10 cellular contexts compared by ENCODE assay signal in the genomic region with DNA sequence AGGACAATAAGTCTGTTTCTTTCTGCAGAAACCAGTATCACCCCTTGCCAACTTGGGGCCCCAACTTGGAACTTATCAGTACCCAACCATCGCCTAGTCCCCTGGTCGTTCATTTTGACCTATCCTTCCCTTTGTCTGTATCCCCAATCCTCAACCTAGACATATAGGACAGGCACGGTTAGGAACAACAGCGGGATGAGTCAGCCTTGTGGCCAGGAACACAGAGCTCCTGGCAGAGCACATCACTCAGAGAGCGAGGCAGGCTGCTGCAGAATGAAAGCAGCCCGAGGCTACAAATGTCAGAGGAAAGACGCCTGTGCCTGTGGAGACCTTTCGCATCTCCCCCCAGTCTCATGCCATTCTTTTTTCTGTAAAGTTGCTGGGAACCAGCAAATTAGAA. TPM values are rescaled to one million over a fixed set of nuclear protein-coding genes. Genes with fewer than 3 reads are reported as not detected.
DNase-seq lines count a peak whose midpoint lies in the region; ATAC-seq, FAIRE-seq and TF ChIP-seq lines count a peak whose summit lies in the region.
"Had no signal": no experiment of that assay in that cellular context is flagged by ENCODE, and none has a peak within 500 bp of the region (broad histone marks: within the 10 kb centered on the region; RNA-seq: fewer than 3 reads in every experiment).

No MANE protein-coding gene starts in this region.

- peak; percentile 80 for FAIRE-seq in RCC 7860 (lab: Jason Lieb, UNC)

- H3K4me1 Mint-ChIP-seq in nephron progenitor cell, result peaks cover 26% of the 10 kb centered on the region
- H3K4me1 Mint-ChIP-seq in activated CD8-positive, alpha-beta T cell treated with anti-CD3 and anti-CD28 coated beads for 36 hours (ENCODE audit: low read depth), result peaks cover 9% of the 10 kb centered on the region

- H3K27me3 ChIP-seq in WERI-Rb-1 (ENCODE audit: insufficient read depth, low read depth, severe bottlenecking), result no peaks in the 10 kb centered on the region

- H3K27ac ChIP-seq in WERI-Rb-1, result no peak overlapping the region
- H3K27ac ChIP-seq: KMS-11, VCaP had no signal

- no peaks in the 10 kb centered on the region for H3K4me1 ChIP-seq in mucosa of descending colon (ENCODE audit: low read depth)

- H3K4me3 ChIP-seq in mucosa of descending colon (no peak overlapping the region), WERI-Rb-1 (ENCODE audit: low read depth, low read length) (no peak overlapping the region)

- no peaks in the 10 kb centered on the region for H3K9me3 ChIP-seq in mucosa of descending colon
- H3K9me3 ChIP-seq in WERI-Rb-1 (ENCODE audit: severe bottlenecking), result no peaks in the 10 kb centered on the region

- no peak overlapping the region for H3K27ac Mint-ChIP-seq in nephron progenitor cell
- no peak overlapping the region for H3K27ac Mint-ChIP-seq in activated CD8-positive, alpha-beta T cell treated with anti-CD3 and anti-CD28 coated beads for 36 hours

- no peaks in the 10 kb centered on the region for H3K36me3 ChIP-seq in mucosa of descending colon (ENCODE audit: low read depth)
- H3K36me3 ChIP-seq in WERI-Rb-1, result no peaks in the 10 kb centered on the region

- TF ChIP-seq CTCF in mucosa of descending colon (IDR thresholded peaks at IDR 0.05), result no peak
- TF ChIP-seq CTCF in WERI-Rb-1 (IDR thresholded peaks at IDR 0.05; ENCODE audit: low read depth, low read length), result no peak
- TF ChIP-seq CTCF in nephron progenitor cell (IDR thresholded peaks at IDR 0.05), result no peak
- TF ChIP-seq CTCF in activated CD8-positive, alpha-beta T cell treated with anti-CD3 and anti-CD28 coated beads for 36 hours (IDR thresholded peaks at IDR 0.05), result no peak

- DNase-seq in AG20443 (ENCODE audit: low spot score) (peak; percentile 84), RCC 7860 (ENCODE audit: low spot score) (peak; percentile 77), mucosa of descending colon (no peak), WERI-Rb-1 (no peak), nephron progenitor cell (no peak)
- DNase-seq in activated CD8-positive, alpha-beta T cell treated with anti-CD3 and anti-CD28 coated beads for 36 hours, result no peak

- peaks cover 7% of the 10 kb centered on the region for H3K27me3 Mint-ChIP-seq in nephron progenitor cell (ENCODE audit: low read depth, poor library complexity)
- peaks cover 7% of the 10 kb centered on the region for H3K27me3 Mint-ChIP-seq in activated CD8-positive, alpha-beta T cell treated with anti-CD3 and anti-CD28 coated beads for 36 hours

- CTCF ChIA-PET in activated CD8-positive, alpha-beta T cell treated with anti-CD3 and anti-CD28 coated beads for 36 hours (lab: Charles Lee), result no interaction called here

- ATAC-seq in esophagus mucosa (peak; percentile 75), mucosa of descending colon (peak; percentile 29), HG03196 (IDR thresholded peaks at IDR 0.05; ENCODE audit: unreplicated experiment) (no peak)
- no peak for ATAC-seq in activated CD8-positive, alpha-beta T cell treated with anti-CD3 and anti-CD28 coated beads for 36 hours

- no peak overlapping the region for H3K4me3 Mint-ChIP-seq in nephron progenitor cell
- no peak overlapping the region for H3K4me3 Mint-ChIP-seq in activated CD8-positive, alpha-beta T cell treated with anti-CD3 and anti-CD28 coated beads for 36 hours

- POLR2A ChIA-PET in activated CD8-positive, alpha-beta T cell treated with anti-CD3 and anti-CD28 coated beads for 36 hours (lab: Charles Lee), result no interaction called here

- H3K36me3 Mint-ChIP-seq in nephron progenitor cell (ENCODE audit: low read depth), result no peaks in the 10 kb centered on the region
- H3K36me3 Mint-ChIP-seq in activated CD8-positive, alpha-beta T cell treated with anti-CD3 and anti-CD28 coated beads for 36 hours (ENCODE audit: low read depth), result no peaks in the 10 kb centered on the region

- intact Hi-C loops in mucosa of descending colon (cut with DNase I, micrococcal nuclease), result no loop called here
- intact Hi-C loops in activated CD8-positive, alpha-beta T cell treated with anti-CD3 and anti-CD28 coated beads for 36 hours (cut with micrococcal nuclease), result no loop called here

- H3K9me3 Mint-ChIP-seq in nephron progenitor cell, result no peaks in the 10 kb centered on the region
- no peaks in the 10 kb centered on the region for H3K9me3 Mint-ChIP-seq in activated CD8-positive, alpha-beta T cell treated with anti-CD3 and anti-CD28 coated beads for 36 hours

RNA-seq across cellular contexts. Expression of a gene that starts 14.6 kb away (rescaled TPM):
- 21.2 TPM for total RNA-seq in esophagus mucosa
- total RNA-seq in mucosa of descending colon, result 10 to 100 TPM in 2 of 3 donors, 1 to 10 TPM in 1; 9.1 to 52.9 (median 18.9) TPM
- total RNA-seq in activated CD8-positive, alpha-beta T cell treated with anti-CD3 and anti-CD28 coated beads for 36 hours, result not detected

Comparison
In these comparisons a context has a peak if more than half of its experiments do, and no peak if none do; other contexts are left out.
1. DNase-seq: peak in AG20443 (single experiment) and RCC 7860 (single experiment); none in mucosa of descending colon (0 of 3), WERI-Rb-1 (single experiment), nephron progenitor cell (single experiment) and activated CD8-positive, alpha-beta T cell treated with anti-CD3 and anti-CD28 coated beads for 36 hours (single experiment).
2. ATAC-seq: peak in esophagus mucosa (single experiment) and mucosa of descending colon (single experiment); none in activated CD8-positive, alpha-beta T cell treated with anti-CD3 and anti-CD28 coated beads for 36 hours (single experiment) and HG03196 (single experiment).
3. RNA of a gene that starts 14.6 kb away (total RNA-seq): 21.2 TPM in esophagus mucosa (single experiment) and 9.1 to 52.9 TPM in mucosa of descending colon; not detected in activated CD8-positive, alpha-beta T cell treated with anti-CD3 and anti-CD28 coated beads for 36 hours; every median in the first group is over 4 times any median in the second.